ENCODE assay signal across 9 cellular contexts in genomic region chr17:39675390-39676082, GRCh38. TPM values are rescaled to one million over a fixed set of nuclear protein-coding genes. Genes with fewer than 3 reads are reported as not detected.
DNase-seq lines count a peak whose midpoint lies in the region; ATAC-seq and TF ChIP-seq lines count a peak whose summit lies in the region.
"Had no signal": no experiment of that assay in that cellular context is flagged by ENCODE, and none has a peak within 500 bp of the region (broad histone marks: within the 10 kb centered on the region; RNA-seq: fewer than 3 reads in every experiment).

No MANE protein-coding gene starts in this region.

- no peak for TF ChIP-seq EP300 in ovary (IDR thresholded peaks at IDR 0.05)

- intact Hi-C loops in activated CD4-positive, alpha-beta T cell treated with anti-CD3 and anti-CD28 coated beads for 36 hours (cut with DNase I, micrococcal nuclease) = no loop called here
- intact Hi-C loops in ovary (cut with DNase I) = no loop called here

- H3K27me3 Mint-ChIP-seq in activated CD4-positive, alpha-beta T cell treated with anti-CD3 and anti-CD28 coated beads, Interleukin-2, amount 10 ng/mL, durations not matched to agents 7 days and 5 days = peaks cover under 1% of the 10 kb centered on the region
- H3K27me3 Mint-ChIP-seq in activated CD4-positive, alpha-beta T cell treated with anti-CD3 and anti-CD28 coated beads for 36 hours = peaks cover 2% of the 10 kb centered on the region
- peaks cover 2% of the 10 kb centered on the region for H3K27me3 Mint-ChIP-seq in activated T-helper 17 cell treated with anti-CD3 and anti-CD28 coated beads, Interleukin-2, amount 50 U/mL, for 72 hours
- no peaks in the 10 kb centered on the region for H3K27me3 Mint-ChIP-seq in memory B cell

- H3K4me3 ChIP-seq in thoracic aorta (no peak overlapping the region), ovary (no peak overlapping the region)
- H3K4me3 ChIP-seq: A549 had no signal

- POLR2A ChIA-PET in activated CD4-positive, alpha-beta T cell treated with anti-CD3 and anti-CD28 coated beads, Interleukin-2, amount 10 ng/mL, durations not matched to agents 7 days and 5 days (lab: Charles Lee) = interaction anchor here (1.1 kb wide), 1 partner anchor 31 kb away, joined by 4 read pairs; no protein-coding TSS in a partner anchor
- POLR2A ChIA-PET in activated CD4-positive, alpha-beta T cell treated with anti-CD3 and anti-CD28 coated beads for 36 hours (lab: Charles Lee) = no interaction called here

- WGBS in ovary, 3 donors = 77 to 83% (median 78%) methylated on average over 10 of the region's 10 CpGs

- no peak for DNase-seq in activated CD4-positive, alpha-beta T cell treated with anti-CD3 and anti-CD28 coated beads, Interleukin-2, amount 10 ng/mL, durations not matched to agents 7 days and 5 days
- no peak for DNase-seq in activated CD4-positive, alpha-beta T cell treated with anti-CD3 and anti-CD28 coated beads for 36 hours
- DNase-seq in memory B cell (ENCODE audit: low spot score in 2 of 2) (no peak), thoracic aorta (ENCODE audit: low spot score) (no peak), ovary (no peak), GM19238 (ENCODE audit: insufficient read length, low spot score) (no peak)

- TF ChIP-seq CTCF in thoracic aorta (IDR thresholded peaks at IDR 0.05) (no peak), ovary (IDR thresholded peaks at IDR 0.05) (no peak)

- no peak for ATAC-seq in activated CD4-positive, alpha-beta T cell treated with anti-CD3 and anti-CD28 coated beads for 36 hours
- ATAC-seq in activated T-helper 17 cell treated with anti-CD3 and anti-CD28 coated beads, Interleukin-2, amount 50 U/mL, for 72 hours (replicated peaks) = no peak
- no peak for ATAC-seq in memory B cell (ENCODE audit: low read depth)
- ATAC-seq in thoracic aorta (ENCODE audit: insufficient number of reproducible peaks, low FRiP score, low read depth) = no peak
- ATAC-seq in GM19397 (IDR thresholded peaks at IDR 0.05; ENCODE audit: unreplicated experiment) = no peak

- H3K27me3 ChIP-seq in thoracic aorta (replicated peaks; ENCODE audit: insufficient read depth) (no peaks in the 10 kb centered on the region), ovary (no peaks in the 10 kb centered on the region)

- H3K4me3 Mint-ChIP-seq in activated CD4-positive, alpha-beta T cell treated with anti-CD3 and anti-CD28 coated beads, Interleukin-2, amount 10 ng/mL, durations not matched to agents 7 days and 5 days = no peak overlapping the region
- H3K4me3 Mint-ChIP-seq in activated CD4-positive, alpha-beta T cell treated with anti-CD3 and anti-CD28 coated beads for 36 hours = no peak overlapping the region
- H3K4me3 Mint-ChIP-seq in activated T-helper 17 cell treated with anti-CD3 and anti-CD28 coated beads, Interleukin-2, amount 50 U/mL, for 72 hours = peak overlapping the region; percentile 54
- H3K4me3 Mint-ChIP-seq in memory B cell = peak overlapping the region; percentile 49

- H3K27ac Mint-ChIP-seq in activated CD4-positive, alpha-beta T cell treated with anti-CD3 and anti-CD28 coated beads, Interleukin-2, amount 10 ng/mL, durations not matched to agents 7 days and 5 days = peak overlapping the region; percentile 86
- H3K27ac Mint-ChIP-seq in activated CD4-positive, alpha-beta T cell treated with anti-CD3 and anti-CD28 coated beads for 36 hours = no peak overlapping the region
- H3K27ac Mint-ChIP-seq in activated T-helper 17 cell treated with anti-CD3 and anti-CD28 coated beads, Interleukin-2, amount 50 U/mL, for 72 hours = peak overlapping the region; percentile 57
- H3K27ac Mint-ChIP-seq in memory B cell = peak overlapping the region; percentile 82

- no peaks in the 10 kb centered on the region for H3K9me3 ChIP-seq in thoracic aorta
- no peaks in the 10 kb centered on the region for H3K9me3 ChIP-seq in ovary
- H3K9me3 ChIP-seq: A549 had no signal

- H3K36me3 ChIP-seq in thoracic aorta (no peaks in the 10 kb centered on the region), ovary (no peaks in the 10 kb centered on the region)

- peaks cover 55% of the 10 kb centered on the region for H3K4me1 Mint-ChIP-seq in activated CD4-positive, alpha-beta T cell treated with anti-CD3 and anti-CD28 coated beads, Interleukin-2, amount 10 ng/mL, durations not matched to agents 7 days and 5 days
- H3K4me1 Mint-ChIP-seq in activated CD4-positive, alpha-beta T cell treated with anti-CD3 and anti-CD28 coated beads for 36 hours = peaks cover 53% of the 10 kb centered on the region
- H3K4me1 Mint-ChIP-seq in activated T-helper 17 cell treated with anti-CD3 and anti-CD28 coated beads, Interleukin-2, amount 50 U/mL, for 72 hours = peaks cover 33% of the 10 kb centered on the region
- H3K4me1 Mint-ChIP-seq in memory B cell = peaks cover 63% of the 10 kb centered on the region

- TF ChIP-seq POLR2A in ovary (IDR thresholded peaks at IDR 0.05) = no peak

- H3K4me1 ChIP-seq in thoracic aorta (ENCODE audit: control insufficient read depth in 1 of 2, low read depth in 2 of 2) (peaks cover 34 to 73% of the 10 kb centered on the region in 2 donors), ovary (ENCODE audit: insufficient read depth) (no peaks in the 10 kb centered on the region)

- CTCF ChIA-PET in activated CD4-positive, alpha-beta T cell treated with anti-CD3 and anti-CD28 coated beads, Interleukin-2, amount 10 ng/mL, durations not matched to agents 7 days and 5 days (lab: Charles Lee) = interaction anchor here (0.6 to 2.2 kb wide), 6 partner anchors 9 to 304 kb away, joined by 3 to 13 read pairs (median 6); partner anchors contain the start of genes PGAP3 and TCAP
- CTCF ChIA-PET in activated CD4-positive, alpha-beta T cell treated with anti-CD3 and anti-CD28 coated beads for 36 hours (lab: Charles Lee) = interaction anchor here (0.6 to 1.1 kb wide), 5 partner anchors 13 to 437 kb away, joined by 3 to 5 read pairs (median 3); partner anchors contain the start of genes MIEN1 and PGAP3

- H3K36me3 Mint-ChIP-seq in activated CD4-positive, alpha-beta T cell treated with anti-CD3 and anti-CD28 coated beads, Interleukin-2, amount 10 ng/mL, durations not matched to agents 7 days and 5 days (ENCODE audit: low read depth) = peaks cover 30% of the 10 kb centered on the region
- peaks cover 5% of the 10 kb centered on the region for H3K36me3 Mint-ChIP-seq in activated CD4-positive, alpha-beta T cell treated with anti-CD3 and anti-CD28 coated beads for 36 hours (ENCODE audit: low read depth)
- H3K36me3 Mint-ChIP-seq in activated T-helper 17 cell treated with anti-CD3 and anti-CD28 coated beads, Interleukin-2, amount 50 U/mL, for 72 hours (ENCODE audit: low read depth) = no peaks in the 10 kb centered on the region
- H3K36me3 Mint-ChIP-seq in memory B cell = no peaks in the 10 kb centered on the region

- H3K27ac ChIP-seq in thoracic aorta = peak overlapping the region; percentile 87
- no peak overlapping the region for H3K27ac ChIP-seq in ovary

- no peaks in the 10 kb centered on the region for H3K9me3 Mint-ChIP-seq in activated CD4-positive, alpha-beta T cell treated with anti-CD3 and anti-CD28 coated beads, Interleukin-2, amount 10 ng/mL, durations not matched to agents 7 days and 5 days
- no peaks in the 10 kb centered on the region for H3K9me3 Mint-ChIP-seq in activated CD4-positive, alpha-beta T cell treated with anti-CD3 and anti-CD28 coated beads for 36 hours (ENCODE audit: low read depth)
- H3K9me3 Mint-ChIP-seq in activated T-helper 17 cell treated with anti-CD3 and anti-CD28 coated beads, Interleukin-2, amount 50 U/mL, for 72 hours = no peaks in the 10 kb centered on the region
- no peaks in the 10 kb centered on the region for H3K9me3 Mint-ChIP-seq in memory B cell

RNA-seq across cellular contexts. Expression of gene PNMT, which starts 7.3 kb away (rescaled TPM):
- total RNA-seq in activated CD4-positive, alpha-beta T cell treated with anti-CD3 and anti-CD28 coated beads, Interleukin-2, amount 10 ng/mL, durations not matched to agents 7 days and 5 days = under 1 TPM in 1 of 2 experiments, not detected in 1; 0.19 TPM
- total RNA-seq in activated CD4-positive, alpha-beta T cell treated with anti-CD3 and anti-CD28 coated beads for 36 hours = not detected
- total RNA-seq in activated T-helper 17 cell treated with anti-CD3 and anti-CD28 coated beads, Interleukin-2, amount 50 U/mL, for 72 hours = not detected
- total RNA-seq in thoracic aorta = 10 to 100 TPM in 1 of 2 donors, 1 to 10 TPM in 1; 3.1 to 22.9 TPM
- total RNA-seq in ovary = 1 to 10 TPM in 5 of 7 donors, under 1 TPM in 1, not detected in 1; 0.60 to 5.1 (median 1.4) TPM
- 1 to 10 TPM in 1 of 2 donors, not detected in 1; 1.1 TPM for polyA plus RNA-seq in ovary
- polyA plus RNA-seq: A549 had no signal

RNA-seq across cellular contexts. Expression of gene TCAP, which starts 10.4 kb away (rescaled TPM):
- total RNA-seq in activated CD4-positive, alpha-beta T cell treated with anti-CD3 and anti-CD28 coated beads, Interleukin-2, amount 10 ng/mL, durations not matched to agents 7 days and 5 days = 1 to 10 TPM; 2.0 to 2.1 TPM
- total RNA-seq in activated CD4-positive, alpha-beta T cell treated with anti-CD3 and anti-CD28 coated beads for 36 hours = under 1 TPM; 0.82 to 0.95 TPM
- 1 to 10 TPM; 2.0 to 2.5 TPM for total RNA-seq in activated T-helper 17 cell treated with anti-CD3 and anti-CD28 coated beads, Interleukin-2, amount 50 U/mL, for 72 hours
- total RNA-seq in thoracic aorta = 10 to 100 TPM in 1 of 2 donors, 1 to 10 TPM in 1; 6.4 to 16.9 TPM
- total RNA-seq in ovary = 1 to 10 TPM in 6 of 7 donors, under 1 TPM in 1; 0.24 to 1.9 (median 1.3) TPM
- polyA plus RNA-seq in ovary = 1 to 10 TPM in 1 of 2 donors, under 1 TPM in 1; 0.47 to 1.6 TPM

RNA-seq across cellular contexts. Expression of gene PGAP3, which starts 12.3 kb away (rescaled TPM):
- total RNA-seq in activated CD4-positive, alpha-beta T cell treated with anti-CD3 and anti-CD28 coated beads, Interleukin-2, amount 10 ng/mL, durations not matched to agents 7 days and 5 days = 10 to 100 TPM; 27.0 to 30.6 TPM
- total RNA-seq in activated CD4-positive, alpha-beta T cell treated with anti-CD3 and anti-CD28 coated beads for 36 hours = 10 to 100 TPM in 1 of 2 experiments, 1 to 10 TPM in 1; 8.6 to 11.9 TPM
- total RNA-seq in activated T-helper 17 cell treated with anti-CD3 and anti-CD28 coated beads, Interleukin-2, amount 50 U/mL, for 72 hours = 10 to 100 TPM in 1 of 2 donors, 1 to 10 TPM in 1; 5.9 to 14.8 TPM
- total RNA-seq in thoracic aorta (10 to 100 TPM; 19.9 to 27.2 TPM), ovary (10 to 100 TPM; 13.8 to 31.3 (median 19.6) TPM)
- polyA plus RNA-seq in ovary = 10 to 100 TPM in 1 of 2 donors, 1 to 10 TPM in 1; 7.9 to 19.8 TPM

RNA-seq across cellular contexts. Expression of gene ERBB2, which starts 24.3 kb away (rescaled TPM):
- 1 to 10 TPM; 4.5 to 4.6 TPM for total RNA-seq in activated CD4-positive, alpha-beta T cell treated with anti-CD3 and anti-CD28 coated beads, Interleukin-2, amount 10 ng/mL, durations not matched to agents 7 days and 5 days
- 1 to 10 TPM; 5.8 to 6.0 TPM for total RNA-seq in activated CD4-positive, alpha-beta T cell treated with anti-CD3 and anti-CD28 coated beads for 36 hours
- 1 to 10 TPM; 3.4 to 5.9 TPM for total RNA-seq in activated T-helper 17 cell treated with anti-CD3 and anti-CD28 coated beads, Interleukin-2, amount 50 U/mL, for 72 hours
- 10 to 100 TPM; 88.1 to 94.7 TPM for total RNA-seq in thoracic aorta
- 10 to 100 TPM; 26.1 to 66.3 (median 53.5) TPM for total RNA-seq in ovary
- 10 to 100 TPM; 20.1 to 24.1 TPM for polyA plus RNA-seq in ovary

RNA-seq across cellular contexts. Expression of gene STARD3, which starts 38.6 kb away (rescaled TPM):
- 10 to 100 TPM; 70.0 to 72.8 TPM for total RNA-seq in activated CD4-positive, alpha-beta T cell treated with anti-CD3 and anti-CD28 coated beads, Interleukin-2, amount 10 ng/mL, durations not matched to agents 7 days and 5 days
- total RNA-seq in activated CD4-positive, alpha-beta T cell treated with anti-CD3 and anti-CD28 coated beads for 36 hours = 10 to 100 TPM; 46.8 to 77.9 TPM
- total RNA-seq in activated T-helper 17 cell treated with anti-CD3 and anti-CD28 coated beads, Interleukin-2, amount 50 U/mL, for 72 hours = 10 to 100 TPM; 59.8 to 76.0 TPM
- total RNA-seq in thoracic aorta (10 to 100 TPM; 52.5 to 67.7 TPM), ovary (10 to 100 TPM; 34.5 to 49.4 (median 44.3) TPM)
- 10 to 100 TPM; 42.1 to 55.9 TPM for polyA plus RNA-seq in ovary

Comparison
In these comparisons a context has a peak if more than half of its experiments do, and no peak if none do; other contexts are left out.
1. H3K4me3 Mint-ChIP-seq: peak in activated T-helper 17 cell treated with anti-CD3 and anti-CD28 coated beads, Interleukin-2, amount 50 U/mL, for 72 hours (single experiment) and memory B cell (single experiment); none in activated CD4-positive, alpha-beta T cell treated with anti-CD3 and anti-CD28 coated beads, Interleukin-2, amount 10 ng/mL, durations not matched to agents 7 days and 5 days (single experiment) and activated CD4-positive, alpha-beta T cell treated with anti-CD3 and anti-CD28 coated beads for 36 hours (single experiment).
2. H3K27ac ChIP-seq: peak in thoracic aorta (2 of 2); none in ovary (0 of 2).